8 cellular contexts compared by ENCODE assay signal in the genomic region with DNA sequence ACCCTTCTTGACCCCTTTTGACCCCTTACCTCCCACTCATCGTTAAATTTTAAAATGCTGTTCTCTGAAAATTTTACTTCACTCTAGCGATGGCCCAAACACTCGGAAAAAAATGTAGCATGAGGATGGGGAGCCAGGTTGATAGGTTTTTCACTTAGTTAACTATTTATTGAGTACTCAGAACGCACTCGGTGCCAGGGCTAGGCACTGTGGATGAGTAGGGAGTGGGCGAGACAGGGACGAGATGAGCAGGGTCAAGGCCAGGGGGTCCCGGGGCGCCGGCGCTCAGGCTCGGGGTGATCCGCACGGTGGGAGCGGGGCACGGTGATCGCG.
DNase-seq lines count a peak whose midpoint lies in the region; ATAC-seq and TF ChIP-seq lines count a peak whose summit lies in the region.

No MANE protein-coding gene starts in this region.

- H3K27ac ChIP-seq in brain microvascular endothelial cell (peak overlapping the region; percentile 60), mucosa of rectum (ENCODE audit: low read depth in 2 of 2, low read length in 2 of 2) (peak overlapping the region; percentile 85)

- peak overlapping the region; percentile 85 to 92 for H3K9ac ChIP-seq in mucosa of rectum (ENCODE audit: low read depth in 1 of 2, low read length in 2 of 2)

- peaks cover 5 to 8% of the 10 kb centered on the region in 2 donors for H3K9me3 ChIP-seq in mucosa of rectum (ENCODE audit: control insufficient read depth in 2 of 2, low read length in 2 of 2)

- TF ChIP-seq CTCF in AG09309 (IDR thresholded peaks at IDR 0.05; ENCODE audit: control insufficient read depth, insufficient read depth, low read depth, low read length, missing control alignments) (no peak), brain microvascular endothelial cell (IDR thresholded peaks at IDR 0.05; ENCODE audit: low read depth, low read length, missing control alignments) (no peak)

- H3K27me3 ChIP-seq in brain microvascular endothelial cell (replicated peaks) (no peaks in the 10 kb centered on the region), mucosa of rectum (ENCODE audit: control insufficient read depth in 2 of 2, insufficient read depth in 2 of 2, low read length in 2 of 2) (no peaks in the 10 kb centered on the region)

- DNase-seq in AG09309 (ENCODE audit: low read depth) (no peak), brain microvascular endothelial cell (no peak), NCI-H1436 treated with DMSO at 0.1 percent for 48 hours (lab: John Stamatoyannopoulos, UW) (no peak), globus pallidus (ENCODE audit: low spot score) (no peak), SHP77 (lab: John Stamatoyannopoulos, UW) (no peak)

- H3K36me3 ChIP-seq in brain microvascular endothelial cell (replicated peaks) (peaks cover 25% of the 10 kb centered on the region), mucosa of rectum (ENCODE audit: control insufficient read depth in 2 of 2, insufficient read depth in 2 of 2, low read length in 2 of 2) (peaks cover 28 to 37% of the 10 kb centered on the region in 2 donors)

- H3K4me1 ChIP-seq in mucosa of rectum (ENCODE audit: control insufficient read depth in 2 of 2, insufficient read depth in 2 of 2, low read length in 2 of 2), result peaks cover 9 to 12% of the 10 kb centered on the region in 2 donors

- peak overlapping the region; percentile 74 for H3K4me3 ChIP-seq in AG09309 (ENCODE audit: control insufficient read depth, low read depth, low read length)
- peak overlapping the region; percentile 93 for H3K4me3 ChIP-seq in brain microvascular endothelial cell (ENCODE audit: low read depth, low read length)
- peak overlapping the region; percentile 91 to 94 for H3K4me3 ChIP-seq in mucosa of rectum (ENCODE audit: low read length in 2 of 2)

- in situ Hi-C loops in brain microvascular endothelial cell (cut with HindIII; ENCODE audit: low pct_ligation_motif_present, low sequenced_read_pairs), result no loop called here

- peak; percentile 45 for ATAC-seq in HG02943 (IDR thresholded peaks at IDR 0.05; ENCODE audit: low read depth, unreplicated experiment)
- ATAC-seq in HG03135 (IDR thresholded peaks at IDR 0.05; ENCODE audit: unreplicated experiment), result no peak
